11 cellular contexts compared by ENCODE assay signal in genomic region chr5:88825782-88826110, GRCh38. TPM values are rescaled to one million over a fixed set of nuclear protein-coding genes. Genes with fewer than 3 reads are reported as not detected.
A peak's percentile ranks its signal among the peaks of the same experiment; 100 is the strongest.
DNase-seq lines count a peak whose midpoint lies in the region; ATAC-seq and TF ChIP-seq lines count a peak whose summit lies in the region.
"Had no signal": no experiment of that assay in that cellular context is flagged by ENCODE, and none has a peak within 500 bp of the region (broad histone marks: within the 10 kb centered on the region; RNA-seq: fewer than 3 reads in every experiment).

No MANE protein-coding gene starts in this region.

- peak overlapping the region; percentile 78 for H3K27ac ChIP-seq in OCI-LY7 (ENCODE audit: low read depth, low read length, poor library complexity, severe bottlenecking)
- peak overlapping the region in 3 of 4 donors; percentile 71 to 89 (median 71) for H3K27ac ChIP-seq in esophagus squamous epithelium
- H3K27ac ChIP-seq in parathyroid adenoma: peak overlapping the region; percentile 54
- H3K27ac ChIP-seq in CD8-positive, alpha-beta T cell (ENCODE audit: low read depth, low read length): no peak overlapping the region

- H2AFZ ChIP-seq in OCI-LY7 (ENCODE audit: low read length): peak overlapping the region; percentile 52; the same call in 1 of the 2 replicates
- H2AFZ ChIP-seq in parathyroid adenoma: no peak overlapping the region

- H3K4me1 ChIP-seq in OCI-LY7 (ENCODE audit: insufficient read depth, low read length, poor library complexity, severe bottlenecking): peaks cover 83% of the 10 kb centered on the region
- peaks cover 0 to 32% (median 9%) of the 10 kb centered on the region in 3 donors for H3K4me1 ChIP-seq in esophagus squamous epithelium
- no peaks in the 10 kb centered on the region for H3K4me1 ChIP-seq in parathyroid adenoma
- H3K4me1 ChIP-seq in CD8-positive, alpha-beta T cell (ENCODE audit: insufficient read depth, low read length): peaks cover 23% of the 10 kb centered on the region

- no peaks in the 10 kb centered on the region; the same call in 1 of the 2 replicates for H4K20me1 ChIP-seq in OCI-LY7 (ENCODE audit: insufficient read depth, low read length)

- intact Hi-C loops in OCI-LY7 (cut with micrococcal nuclease; ENCODE audit: unreplicated experiment): loop anchor here (2.0 kb wide), 1 partner anchor 151 kb away; no protein-coding TSS in a partner anchor
- intact Hi-C loops in esophagus squamous epithelium (cut with DNase I): no loop called here
- intact Hi-C loops in CD8-positive, alpha-beta T cell (cut with DNase I, micrococcal nuclease): no loop called here

- H3K27me3 ChIP-seq in esophagus squamous epithelium (no peaks in the 10 kb centered on the region), parathyroid adenoma (ENCODE audit: control insufficient read depth, insufficient read depth, low read length) (no peaks in the 10 kb centered on the region)
- no peaks in the 10 kb centered on the region for H3K27me3 ChIP-seq in CD8-positive, alpha-beta T cell (ENCODE audit: insufficient read depth, low read length)

- DNase-seq in G401 (ENCODE audit: low spot score): peak; percentile 39
- DNase-seq in OCI-LY7 (ENCODE audit: low spot score): no peak
- DNase-seq in esophagus squamous epithelium (lab: John Stamatoyannopoulos, UW): no peak
- no peak for DNase-seq in CD8-positive, alpha-beta T cell
- no peak for DNase-seq in activated T-cell treated with anti-CD3 and anti-CD28 coated beads, Interleukin-2, amount 50 U/mL, for 72 hours
- no peak for DNase-seq in mesothelial cell of epicardium (ENCODE audit: low spot score in 2 of 2, unreplicated experiment in 2 of 2)
- DNase-seq: CD4-positive, alpha-beta T cell; NCI-H1092 treated with DMSO at 0.1 percent for 48 hours; stimulated activated CD4-positive, alpha-beta T cell treated with anti-CD3 and anti-CD28 coated beads, Interleukin-4, amount 100 ng/mL, for 4 hours had no signal

- no peak for TF ChIP-seq POLR2A in esophagus squamous epithelium (IDR thresholded peaks at IDR 0.05)

- no peak overlapping the region for H3K9ac ChIP-seq in parathyroid adenoma

- H3K79me2 ChIP-seq in OCI-LY7 (ENCODE audit: insufficient read depth, low read depth, low read length) (peaks cover 5% of the 10 kb centered on the region; the same call in 1 of the 2 replicates), parathyroid adenoma (no peaks in the 10 kb centered on the region)

- H3K4me3 ChIP-seq in OCI-LY7 (ENCODE audit: low read depth, low read length, poor library complexity, severe bottlenecking) (peak overlapping the region; percentile 54), esophagus squamous epithelium (no peak overlapping the region), parathyroid adenoma (ENCODE audit: low read depth, low read length) (no peak overlapping the region)
- no peak overlapping the region for H3K4me3 ChIP-seq in CD8-positive, alpha-beta T cell (ENCODE audit: low read depth, low read length)

- no peaks in the 10 kb centered on the region for H3K9me3 ChIP-seq in OCI-LY7 (ENCODE audit: low read length)
- H3K9me3 ChIP-seq in esophagus squamous epithelium: no peaks in the 10 kb centered on the region
- no peaks in the 10 kb centered on the region for H3K9me3 ChIP-seq in parathyroid adenoma (ENCODE audit: control insufficient read depth, low read length)
- H3K9me3 ChIP-seq in CD8-positive, alpha-beta T cell (ENCODE audit: low read length): no peaks in the 10 kb centered on the region

- no peaks in the 10 kb centered on the region for H3K9me2 ChIP-seq in OCI-LY7 (ENCODE audit: insufficient read depth, low read length)

- no peaks in the 10 kb centered on the region for H3K36me3 Mint-ChIP-seq in CD8-positive, alpha-beta T cell
- H3K36me3 Mint-ChIP-seq in activated T-cell treated with anti-CD3 and anti-CD28 coated beads, Interleukin-2, amount 50 U/mL, for 72 hours (ENCODE audit: insufficient read depth in 2 of 2): no peaks in the 10 kb centered on the region
- no peaks in the 10 kb centered on the region for H3K36me3 Mint-ChIP-seq in mesothelial cell of epicardium

- no peak overlapping the region for H3K27ac Mint-ChIP-seq in CD8-positive, alpha-beta T cell
- no peak overlapping the region for H3K27ac Mint-ChIP-seq in activated T-cell treated with anti-CD3 and anti-CD28 coated beads, Interleukin-2, amount 50 U/mL, for 72 hours
- H3K27ac Mint-ChIP-seq in mesothelial cell of epicardium: no peak overlapping the region
- H3K27ac Mint-ChIP-seq: CD4-positive, alpha-beta T cell had no signal

- WGBS in esophagus squamous epithelium, 2 donors: 64 to 79% methylated on average over 3 of the region's 3 CpGs

- H3K27me3 Mint-ChIP-seq in CD8-positive, alpha-beta T cell (ENCODE audit: low read depth): peaks cover 3% of the 10 kb centered on the region
- H3K27me3 Mint-ChIP-seq in activated T-cell treated with anti-CD3 and anti-CD28 coated beads, Interleukin-2, amount 50 U/mL, for 72 hours (ENCODE audit: low read depth): peaks cover 45% of the 10 kb centered on the region
- no peaks in the 10 kb centered on the region for H3K27me3 Mint-ChIP-seq in mesothelial cell of epicardium (ENCODE audit: low read depth)

- no peak for ATAC-seq in CD8-positive, alpha-beta T cell
- no peak for ATAC-seq in activated T-cell treated with anti-CD3 and anti-CD28 coated beads, Interleukin-2, amount 50 U/mL, for 72 hours (replicated peaks in 1 of 2)
- ATAC-seq in GM18873 (IDR thresholded peaks at IDR 0.05; ENCODE audit: low FRiP score, unreplicated experiment): no peak

- H3K36me3 ChIP-seq in OCI-LY7 (ENCODE audit: insufficient read depth, low read length) (peaks cover 5% of the 10 kb centered on the region; the same call in 1 of the 2 replicates), esophagus squamous epithelium (no peaks in the 10 kb centered on the region), parathyroid adenoma (ENCODE audit: control insufficient read depth, insufficient read depth, low read length) (no peaks in the 10 kb centered on the region)
- H3K36me3 ChIP-seq in CD8-positive, alpha-beta T cell (ENCODE audit: insufficient read depth, low read length): no peaks in the 10 kb centered on the region

- peaks cover 45% of the 10 kb centered on the region for H3K4me1 Mint-ChIP-seq in CD8-positive, alpha-beta T cell (ENCODE audit: low read depth)
- peaks cover 52% of the 10 kb centered on the region for H3K4me1 Mint-ChIP-seq in activated T-cell treated with anti-CD3 and anti-CD28 coated beads, Interleukin-2, amount 50 U/mL, for 72 hours (ENCODE audit: low read depth)
- H3K4me1 Mint-ChIP-seq in mesothelial cell of epicardium: peaks cover 28% of the 10 kb centered on the region

- POLR2A ChIA-PET in OCI-LY7 (lab: Charles Lee): interaction anchor here (0.6 to 3.1 kb wide), 14 partner anchors 9 to 152 kb away, joined by 3 to 21 read pairs (median 6); no protein-coding TSS in a partner anchor
- POLR2A ChIA-PET in CD8-positive, alpha-beta T cell (lab: Charles Lee): no interaction called here

- in situ Hi-C loops in G401 (cut with HindIII; ENCODE audit: low sequenced_read_pairs): no loop called here

- peak overlapping the region; percentile 82 for H3K4me2 ChIP-seq in OCI-LY7 (ENCODE audit: low read length)
- no peak overlapping the region for H3K4me2 ChIP-seq in parathyroid adenoma (ENCODE audit: low read length)

- CTCF ChIA-PET in OCI-LY7 (lab: Charles Lee; ENCODE audit: unreplicated experiment): no interaction called here
- CTCF ChIA-PET in CD8-positive, alpha-beta T cell (lab: Charles Lee): no interaction called here

- no peaks in the 10 kb centered on the region for H3K9me3 Mint-ChIP-seq in CD8-positive, alpha-beta T cell
- H3K9me3 Mint-ChIP-seq in activated T-cell treated with anti-CD3 and anti-CD28 coated beads, Interleukin-2, amount 50 U/mL, for 72 hours: no peaks in the 10 kb centered on the region
- no peaks in the 10 kb centered on the region for H3K9me3 Mint-ChIP-seq in mesothelial cell of epicardium
- H3K9me3 Mint-ChIP-seq: CD4-positive, alpha-beta T cell had no signal

- BruUV-seq in OCI-LY7 (replicated peaks; lab: Mats Ljungman, UMichigan): no TSS peak

- no peak overlapping the region for H3K4me3 Mint-ChIP-seq in CD8-positive, alpha-beta T cell
- H3K4me3 Mint-ChIP-seq in activated T-cell treated with anti-CD3 and anti-CD28 coated beads, Interleukin-2, amount 50 U/mL, for 72 hours: no peak overlapping the region
- no peak overlapping the region for H3K4me3 Mint-ChIP-seq in mesothelial cell of epicardium
- H3K4me3 Mint-ChIP-seq: CD4-positive, alpha-beta T cell had no signal

- TF ChIP-seq CTCF in OCI-LY7 (conservative IDR thresholded peaks at IDR 0.05; ENCODE audit: low read length): no peak
- no peak for TF ChIP-seq CTCF in esophagus squamous epithelium (IDR thresholded peaks at IDR 0.05)
- no peak for TF ChIP-seq CTCF in parathyroid adenoma (IDR thresholded peaks at IDR 0.05)
- no peak for TF ChIP-seq CTCF in CD8-positive, alpha-beta T cell (IDR thresholded peaks at IDR 0.05)
- no peak for TF ChIP-seq CTCF in mesothelial cell of epicardium (IDR thresholded peaks at IDR 0.05; ENCODE audit: unreplicated experiment)

RNA-seq across cellular contexts. Expression of gene MEF2C, which starts 57.2 kb away (rescaled TPM):
- 0.43 TPM in 1 of 2 replicates, not detected in the other for total RNA-seq in G401 (2014; rRNA removed; shearing (Covaris generic))
- 5.5 and 9.5 TPM in 2 replicates for total RNA-seq in OCI-LY7 (2014; rRNA removed; shearing (Covaris generic))
- total RNA-seq in OCI-LY7 (2022): 57.6 and 58.7 TPM in 2 replicates
- total RNA-seq in esophagus squamous epithelium: 10 to 100 TPM in 2 of 4 donors, 1 to 10 TPM in 2; 3.1 to 17.5 (median 9.9) TPM
- total RNA-seq in CD8-positive, alpha-beta T cell: 1 to 10 TPM; 1.6 TPM
- under 1 TPM; 0.53 to 0.83 TPM for total RNA-seq in activated T-cell treated with anti-CD3 and anti-CD28 coated beads, Interleukin-2, amount 50 U/mL, for 72 hours
- total RNA-seq in mesothelial cell of epicardium: 8.4 to 9.6 TPM (median 9.1 TPM) in 3 replicates
